In the genomic region with DNA sequence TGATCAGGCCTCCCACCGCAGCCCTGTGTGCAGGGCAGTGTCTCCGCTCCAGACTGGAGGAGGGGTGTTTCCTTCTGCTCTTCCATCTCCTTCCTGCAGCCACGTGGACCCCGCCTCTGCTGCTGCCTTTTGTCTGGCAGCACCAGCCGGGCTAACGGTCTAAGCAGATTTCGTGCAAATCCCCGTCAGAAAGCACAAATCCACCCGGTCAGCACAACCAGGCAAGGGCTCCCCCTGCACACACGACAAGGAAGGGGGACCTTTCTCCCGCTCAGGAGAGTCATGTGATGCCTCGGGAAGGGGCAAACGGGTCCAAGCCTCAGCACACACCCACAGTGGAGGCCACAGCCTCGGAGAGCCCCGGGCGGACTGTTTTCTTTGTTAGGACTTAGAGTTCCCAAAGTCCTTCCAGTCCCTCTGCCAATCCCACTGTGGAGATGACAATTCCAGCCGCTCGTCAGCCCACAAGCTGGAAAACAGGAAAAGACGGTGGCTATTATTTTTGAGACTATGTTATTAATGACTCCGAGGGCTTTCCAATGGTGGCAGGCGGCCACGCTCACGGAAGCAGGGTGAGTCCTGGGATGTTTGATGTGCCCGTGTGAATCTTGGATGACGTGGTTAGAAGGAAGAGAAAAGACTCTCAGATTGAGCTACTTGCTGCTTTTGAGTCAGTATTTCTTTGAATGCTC, we compare ENCODE assay signal across 11 cellular contexts. TPM values are rescaled to one million over a fixed set of nuclear protein-coding genes. Genes with fewer than 3 reads are reported as not detected.
A peak's percentile ranks its signal among the peaks of the same experiment; 100 is the strongest.
DNase-seq lines count a peak whose midpoint lies in the region; ATAC-seq and TF ChIP-seq lines count a peak whose summit lies in the region.
"Had no signal": no experiment of that assay in that cellular context is flagged by ENCODE, and none has a peak within 500 bp of the region (broad histone marks: within the 10 kb centered on the region; RNA-seq: fewer than 3 reads in every experiment).

No MANE protein-coding gene starts in this region.

- H2AFZ ChIP-seq in GM23338 (peak overlapping the region; percentile 96), smooth muscle cell (ENCODE audit: low read depth) (peak overlapping the region; percentile 68)

- no peaks in the 10 kb centered on the region for H3K9me2 ChIP-seq in GM23338 (ENCODE audit: insufficient read depth)

- in situ Hi-C loops in brain microvascular endothelial cell (cut with HindIII; ENCODE audit: low pct_ligation_motif_present, low sequenced_read_pairs), result no loop called here

- peaks cover 18% of the 10 kb centered on the region for H3K27me3 Mint-ChIP-seq in GM23338 (ENCODE audit: insufficient read depth, low read depth, poor library complexity)
- H3K27me3 Mint-ChIP-seq: naive thymus-derived CD4-positive, alpha-beta T cell had no signal

- H3F3A ChIP-seq in GM23338 (replicated peaks; ENCODE audit: low read depth) (peaks cover 2% of the 10 kb centered on the region; the same call in 1 of the 2 replicates), smooth muscle cell (ENCODE audit: low read depth) (peaks cover 4% of the 10 kb centered on the region)

- H3K9me3 Mint-ChIP-seq in GM23338, result peaks cover 17% of the 10 kb centered on the region

- CTCF ChIA-PET in RWPE1 (lab: Yijun Ruan, JAX), result no interaction called here

- no peak overlapping the region for H3K27ac ChIP-seq in GM23338 (ENCODE audit: low read depth)
- no peak overlapping the region for H3K27ac ChIP-seq in brain microvascular endothelial cell
- peak overlapping the region; percentile 34 for H3K27ac ChIP-seq in smooth muscle cell (ENCODE audit: low read depth)
- no peak overlapping the region for H3K27ac ChIP-seq in RWPE1

- H3K36me3 ChIP-seq in GM23338 (ENCODE audit: insufficient read depth) (no peaks in the 10 kb centered on the region), brain microvascular endothelial cell (replicated peaks) (no peaks in the 10 kb centered on the region), smooth muscle cell (ENCODE audit: low read depth) (no peaks in the 10 kb centered on the region)

- H3K4me3 ChIP-seq in GM23338, result no peak overlapping the region
- peak overlapping the region; percentile 5 for H3K4me3 ChIP-seq in brain microvascular endothelial cell (ENCODE audit: low read depth, low read length)
- H3K4me3 ChIP-seq in smooth muscle cell, result no peak overlapping the region

- H3K4me1 ChIP-seq in GM23338 (ENCODE audit: insufficient read depth), result peaks cover 9% of the 10 kb centered on the region
- H3K4me1 ChIP-seq in smooth muscle cell (ENCODE audit: low read depth), result peaks cover 21% of the 10 kb centered on the region

- no peak overlapping the region for H3K9ac ChIP-seq in smooth muscle cell (ENCODE audit: low read depth)

- TF ChIP-seq CTCF in GM23338 (conservative IDR thresholded peaks at IDR 0.05; ENCODE audit: low read depth in 2 of 2), result no peak
- TF ChIP-seq CTCF in brain microvascular endothelial cell (IDR thresholded peaks at IDR 0.05; ENCODE audit: low read depth, low read length, missing control alignments), result no peak
- no peak for TF ChIP-seq CTCF in smooth muscle cell (IDR thresholded peaks at IDR 0.05; ENCODE audit: borderline replicate concordance, insufficient read depth, poor library complexity, severe bottlenecking)
- TF ChIP-seq CTCF in RWPE1 (conservative IDR thresholded peaks at IDR 0.05; ENCODE audit: low read depth), result no peak

- DNase-seq in GM23338 (ENCODE audit: low spot score), result no peak
- no peak for DNase-seq in brain microvascular endothelial cell
- peak; percentile 73 for DNase-seq in left kidney (ENCODE audit: low read depth, low spot score)
- no peak for DNase-seq in smooth muscle cell (lab: John Stamatoyannopoulos, UW; ENCODE audit: unreplicated experiment)
- DNase-seq in NCI-H446 treated with DMSO at 0.1 percent for 48 hours (lab: John Stamatoyannopoulos, UW), result no peak
- no peak for DNase-seq in RWPE1 (ENCODE audit: low spot score)
- DNase-seq: activated CD4-positive, CD25-positive, alpha-beta regulatory T cell treated with anti-CD3 and anti-CD28 coated beads, Interleukin-2, amount 50 U/mL, for 72 hours; naive thymus-derived CD4-positive, alpha-beta T cell; stimulated activated naive CD4-positive, alpha-beta T cell had no signal

- no peaks in the 10 kb centered on the region for H3K9me3 ChIP-seq in smooth muscle cell (replicated peaks; ENCODE audit: low read depth)

- ATAC-seq in GM23338, result peak; percentile 36
- no peak for ATAC-seq in GM18517 (IDR thresholded peaks at IDR 0.05; ENCODE audit: unreplicated experiment)
- no peak for ATAC-seq in HG03571 (IDR thresholded peaks at IDR 0.05; ENCODE audit: unreplicated experiment)

- peaks cover 23% of the 10 kb centered on the region for H3K4me1 Mint-ChIP-seq in GM23338

- H4K20me1 ChIP-seq in GM23338 (replicated peaks; ENCODE audit: insufficient read depth) (no peaks in the 10 kb centered on the region), smooth muscle cell (ENCODE audit: low read depth) (no peaks in the 10 kb centered on the region)

- peaks cover 19% of the 10 kb centered on the region for H3K36me3 Mint-ChIP-seq in GM23338 (ENCODE audit: low read depth)

- 0 out of 2 replicates have a peak overlapping the region, but pooled peaks have one; percentile 26 for H3K4me2 ChIP-seq in GM23338
- no peak overlapping the region for H3K4me2 ChIP-seq in smooth muscle cell

- H3K27ac Mint-ChIP-seq in GM23338, result no peak overlapping the region

- H3K4me3 Mint-ChIP-seq in GM23338, result no peak overlapping the region
- H3K4me3 Mint-ChIP-seq: naive thymus-derived CD4-positive, alpha-beta T cell had no signal

- H3K27me3 ChIP-seq in GM23338 (ENCODE audit: insufficient read depth) (no peaks in the 10 kb centered on the region), brain microvascular endothelial cell (replicated peaks) (no peaks in the 10 kb centered on the region), smooth muscle cell (ENCODE audit: low read depth) (no peaks in the 10 kb centered on the region)

- 54% methylated on average over 25 of the region's 25 CpGs for WGBS in smooth muscle cell (ENCODE audit: low lambda C conversion rate)

- H3K79me2 ChIP-seq in GM23338 (replicated peaks; ENCODE audit: insufficient read depth) (no peaks in the 10 kb centered on the region), smooth muscle cell (ENCODE audit: low read depth) (no peaks in the 10 kb centered on the region)

- POLR2A ChIA-PET in RWPE1 (lab: Yijun Ruan, JAX; ENCODE audit: low non-redundant PET), result no interaction called here

TF ChIP-seq in GM23338, 12 proteins besides CTCF, POLR2A, EP300 and RAD21 (continues in another document):
- TF ChIP-seq EZH2phosphoT487 (IDR thresholded peaks at IDR 0.05; ENCODE audit: unreplicated experiment), result no peak

RNA-seq across cellular contexts. Expression of gene MEAK7, which starts 22.5 kb away (rescaled TPM):
- 16.9 and 17.2 TPM in 2 replicates for total RNA-seq in GM23338 (2014; rRNA removed; shearing (Covaris generic))
- polyA plus RNA-seq in GM23338 (2016; fragmentation: Nextera tagmentation; extraction: Ambion mirVana) (7.5 and 7.9 TPM in 2 replicates), smooth muscle cell (32.1 and 44.8 TPM in 2 replicates)
- total RNA-seq in smooth muscle cell, result 26.4 and 28.2 TPM in 2 replicates
